In the genomic region with DNA sequence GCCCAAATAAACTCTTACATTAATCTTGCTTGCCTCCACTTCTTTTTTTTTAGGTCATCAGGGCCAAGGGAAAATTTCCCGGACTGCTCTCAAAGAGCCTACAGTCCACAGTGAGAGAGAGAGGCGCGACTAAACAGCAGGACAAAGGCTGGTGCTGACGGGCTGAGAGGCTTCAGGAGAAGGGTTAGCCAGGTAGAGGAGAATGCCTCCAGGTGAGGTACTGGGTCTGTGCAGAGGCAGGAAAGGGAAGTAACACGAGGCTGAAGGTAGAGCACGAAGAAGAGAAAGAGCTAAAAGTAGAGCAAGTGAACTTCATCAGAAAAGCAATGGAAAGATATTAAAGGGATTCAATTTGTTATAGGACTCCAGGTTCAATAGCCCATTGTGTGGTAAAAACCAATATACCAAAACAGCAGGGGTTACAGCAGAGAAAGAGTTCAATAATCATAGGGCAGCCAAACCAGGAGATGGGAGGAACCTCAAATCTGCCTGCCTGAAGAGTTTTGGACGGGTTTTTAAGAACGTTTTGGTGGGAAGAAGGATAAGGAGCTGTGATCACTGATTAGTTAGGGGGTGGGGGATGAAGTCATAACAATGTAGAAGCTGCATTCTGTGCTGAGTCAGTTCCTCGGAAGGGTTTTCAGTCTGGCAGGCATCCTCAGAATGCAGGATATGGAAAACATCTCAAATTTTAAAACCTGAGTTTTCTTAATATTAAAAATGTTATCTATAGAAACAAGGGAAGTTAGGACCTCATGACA, we compare ENCODE assay signal across 1 cellular context.
TF ChIP-seq lines count a peak whose summit lies in the region.

No MANE protein-coding gene starts in this region.

TF ChIP-seq in SK-N-SH, 30 proteins besides CTCF, POLR2A, EP300 and RAD21:
- TF ChIP-seq MEF2A (IDR thresholded peaks at IDR 0.05; ENCODE audit: borderline replicate concordance, low read depth) (no peak), ELF1 (IDR thresholded peaks at IDR 0.05) (no peak), TEAD4 (IDR thresholded peaks at IDR 0.05; ENCODE audit: borderline replicate concordance, insufficient read depth) (no peak), RXRA (IDR thresholded peaks at IDR 0.05; ENCODE audit: borderline replicate concordance, low read depth) (no peak), SIN3A (IDR thresholded peaks at IDR 0.05; ENCODE audit: borderline replicate concordance, low read depth, low read length) (no peak), POLR2AphosphoS5 (IDR thresholded peaks at IDR 0.05; ENCODE audit: low read depth, low read length) (no peak), GATA2 (CRISPR knock-in tag; IDR thresholded peaks at IDR 0.05) (no peak), GABPA (IDR thresholded peaks at IDR 0.05; ENCODE audit: low read depth) (no peak), RFX5 (IDR thresholded peaks at IDR 0.05; ENCODE audit: low read length) (no peak), REST (IDR thresholded peaks at IDR 0.05; ENCODE audit: low read depth, low read length) (no peak), CHD2 (IDR thresholded peaks at IDR 0.05; ENCODE audit: low read length, partially characterized antibody) (no peak), SMC3 (IDR thresholded peaks at IDR 0.05; ENCODE audit: low read depth, low read length) (no peak), TCF12 (IDR thresholded peaks at IDR 0.05) (no peak), NFIC (IDR thresholded peaks at IDR 0.05; ENCODE audit: borderline replicate concordance) (no peak), USF1 (IDR thresholded peaks at IDR 0.05; ENCODE audit: borderline replicate concordance, low read depth) (no peak)
- TF ChIP-seq, protein P1, sequence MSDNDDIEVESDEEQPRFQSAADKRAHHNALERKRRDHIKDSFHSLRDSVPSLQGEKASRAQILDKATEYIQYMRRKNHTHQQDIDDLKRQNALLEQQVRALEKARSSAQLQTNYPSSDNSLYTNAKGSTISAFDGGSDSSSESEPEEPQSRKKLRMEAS (IDR thresholded peaks at IDR 0.05; ENCODE audit: low read depth) = no peak
- TF ChIP-seq, protein P2, sequence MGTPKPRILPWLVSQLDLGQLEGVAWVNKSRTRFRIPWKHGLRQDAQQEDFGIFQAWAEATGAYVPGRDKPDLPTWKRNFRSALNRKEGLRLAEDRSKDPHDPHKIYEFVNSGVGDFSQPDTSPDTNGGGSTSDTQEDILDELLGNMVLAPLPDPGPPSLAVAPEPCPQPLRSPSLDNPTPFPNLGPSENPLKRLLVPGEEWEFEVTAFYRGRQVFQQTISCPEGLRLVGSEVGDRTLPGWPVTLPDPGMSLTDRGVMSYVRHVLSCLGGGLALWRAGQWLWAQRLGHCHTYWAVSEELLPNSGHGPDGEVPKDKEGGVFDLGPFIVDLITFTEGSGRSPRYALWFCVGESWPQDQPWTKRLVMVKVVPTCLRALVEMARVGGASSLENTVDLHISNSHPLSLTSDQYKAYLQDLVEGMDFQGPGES (IDR thresholded peaks at IDR 0.05; ENCODE audit: low read depth, low read length) = no peak
- TF ChIP-seq, protein P3, sequence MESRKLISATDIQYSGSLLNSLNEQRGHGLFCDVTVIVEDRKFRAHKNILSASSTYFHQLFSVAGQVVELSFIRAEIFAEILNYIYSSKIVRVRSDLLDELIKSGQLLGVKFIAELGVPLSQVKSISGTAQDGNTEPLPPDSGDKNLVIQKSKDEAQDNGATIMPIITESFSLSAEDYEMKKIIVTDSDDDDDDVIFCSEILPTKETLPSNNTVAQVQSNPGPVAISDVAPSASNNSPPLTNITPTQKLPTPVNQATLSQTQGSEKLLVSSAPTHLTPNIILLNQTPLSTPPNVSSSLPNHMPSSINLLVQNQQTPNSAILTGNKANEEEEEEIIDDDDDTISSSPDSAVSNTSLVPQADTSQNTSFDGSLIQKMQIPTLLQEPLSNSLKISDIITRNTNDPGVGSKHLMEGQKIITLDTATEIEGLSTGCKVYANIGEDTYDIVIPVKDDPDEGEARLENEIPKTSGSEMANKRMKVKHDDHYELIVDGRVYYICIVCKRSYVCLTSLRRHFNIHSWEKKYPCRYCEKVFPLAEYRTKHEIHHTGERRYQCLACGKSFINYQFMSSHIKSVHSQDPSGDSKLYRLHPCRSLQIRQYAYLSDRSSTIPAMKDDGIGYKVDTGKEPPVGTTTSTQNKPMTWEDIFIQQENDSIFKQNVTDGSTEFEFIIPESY (IDR thresholded peaks at IDR 0.05; ENCODE audit: borderline replicate concordance, low read depth) = no peak
